In the genomic region with DNA sequence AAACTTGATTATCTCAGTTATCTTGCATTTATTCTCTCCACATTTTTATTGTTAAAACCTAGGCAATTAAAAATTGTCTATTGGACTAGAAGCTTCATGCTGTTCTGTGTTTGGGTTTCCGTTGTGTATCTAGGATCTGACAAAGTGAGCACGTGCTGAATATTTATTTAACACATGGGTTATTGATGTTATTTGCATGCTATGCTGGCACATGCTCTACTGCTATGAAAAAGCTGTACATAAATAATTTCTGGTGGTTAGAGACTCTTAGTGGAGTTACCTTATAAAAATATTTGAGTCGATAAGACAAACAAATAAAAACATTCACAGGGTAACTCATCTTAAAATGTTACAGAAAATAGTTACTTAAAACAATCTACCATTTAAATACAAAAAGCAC, we compare ENCODE assay signal across 28 cellular contexts.
"Had no signal": no experiment of that assay in that cellular context is flagged by ENCODE, and none has a peak within 500 bp of the region (broad histone marks: within the 10 kb centered on the region; RNA-seq: fewer than 3 reads in every experiment).

No MANE protein-coding gene starts in this region.

- H3K4me3 ChIP-seq: esophagus squamous epithelium, heart right ventricle, pancreas, prostate gland, sigmoid colon, thoracic aorta, uterus had no signal

- DNase-seq: activated CD4-positive, alpha-beta T cell treated with anti-CD3 and anti-CD28 coated beads for 4 hours; activated CD4-positive, alpha-beta T cell treated with anti-CD3 and anti-CD28 coated beads, Interleukin-2, amount 50 U/mL, for 4 hours; activated naive CD4-positive, alpha-beta T cell treated with Interleukin-2 at 50 U/mL for 16 hours; activated T-cell treated with anti-CD3 and anti-CD28 coated beads for 4 hours; activated T-cell treated with anti-CD3 and anti-CD28 coated beads, Interleukin-2, amount 50 U/mL, for 72 hours; anterior cingulate cortex; dermis blood vessel endothelial cell; effector CD4-positive, alpha-beta T cell; esophagus squamous epithelium; foreskin melanocyte; heart right ventricle; midbrain; naive thymus-derived CD4-positive, alpha-beta T cell; nucleus accumbens; pancreas; retina; sigmoid colon; small intestine; stimulated activated CD4-positive, alpha-beta T cell treated with anti-CD3 and anti-CD28 coated beads, Interleukin-4, amount 100 ng/mL, for 24 hours; trophoblast cell; uterus had no signal

- H3K27me3 ChIP-seq: esophagus squamous epithelium, heart right ventricle, pancreas, sigmoid colon, uterus had no signal

- H3K4me1 ChIP-seq: esophagus squamous epithelium, heart right ventricle, pancreas, prostate gland, sigmoid colon, uterus had no signal

- H3K9me3 ChIP-seq: pancreas, prostate gland, sigmoid colon, thoracic aorta, uterus had no signal

- H3K27ac ChIP-seq: epithelial cell of prostate, esophagus squamous epithelium, heart right ventricle, pancreas, prostate gland, sigmoid colon, thoracic aorta, uterus, VCaP had no signal

- H3K36me3 ChIP-seq: esophagus squamous epithelium, heart right ventricle, pancreas, prostate gland, sigmoid colon, thoracic aorta, uterus had no signal

- FAIRE-seq: bronchial epithelial cell, colon, pancreas, small intestine, TTC549 had no signal
